Comparison of ENCODE assay signal across 9 cellular contexts in genomic region chr7:150367187-150367510, GRCh38. TPM values are rescaled to one million over a fixed set of nuclear protein-coding genes. Genes with fewer than 3 reads are reported as not detected.
DNase-seq lines count a peak whose midpoint lies in the region; TF ChIP-seq lines count a peak whose summit lies in the region.
"Had no signal": no experiment of that assay in that cellular context is flagged by ENCODE, and none has a peak within 500 bp of the region (broad histone marks: within the 10 kb centered on the region; RNA-seq: fewer than 3 reads in every experiment).

No MANE protein-coding gene starts in this region.

- H3K4me1 Mint-ChIP-seq in activated T-helper 1 cell treated with anti-CD3 and anti-CD28 coated beads, Interleukin-12 subunit alpha, Interleukin-12 subunit beta, Interleukin-2, Interleukin-4 antibody, amounts not matched to agents 30 ng/mL and 10 ng/mL and 1 ng/mL, durations not matched to agents 14 hours and 24 hours and 36 hours (ENCODE audit: low read depth): peaks cover 49% of the 10 kb centered on the region

- H3K36me3 Mint-ChIP-seq in activated T-helper 1 cell treated with anti-CD3 and anti-CD28 coated beads, Interleukin-12 subunit alpha, Interleukin-12 subunit beta, Interleukin-2, Interleukin-4 antibody, amounts not matched to agents 30 ng/mL and 10 ng/mL and 1 ng/mL, durations not matched to agents 14 hours and 24 hours and 36 hours (ENCODE audit: low read depth): peaks cover 6% of the 10 kb centered on the region

- H3K4me2 ChIP-seq in KMS-11 (peak overlapping the region; percentile 97), osteoblast (ENCODE audit: insufficient read depth, low read length) (no peak overlapping the region)

- H3K27me3 ChIP-seq in KMS-11 (ENCODE audit: insufficient read depth, low read depth) (no peaks in the 10 kb centered on the region), neutrophil (no peaks in the 10 kb centered on the region), osteoblast (ENCODE audit: insufficient read depth, low read length) (no peaks in the 10 kb centered on the region)

- peaks cover 37% of the 10 kb centered on the region for H3K79me2 ChIP-seq in KMS-11 (ENCODE audit: insufficient read depth, low read depth)
- H3K79me2 ChIP-seq in osteoblast (ENCODE audit: insufficient read depth, low read length): peaks cover 26% of the 10 kb centered on the region

- H3K4me3 ChIP-seq in KMS-11 (IDR thresholded peaks at IDR 0.05; ENCODE audit: insufficient read depth, low read depth, low read length): no peak overlapping the region
- H3K4me3 ChIP-seq in neutrophil (ENCODE audit: low read depth in 1 of 2, low read length in 1 of 2): no peak overlapping the region
- H3K4me3 ChIP-seq in osteoblast (ENCODE audit: insufficient read depth, low read length): no peak overlapping the region

- H3K9me3 Mint-ChIP-seq in activated T-helper 1 cell treated with anti-CD3 and anti-CD28 coated beads, Interleukin-12 subunit alpha, Interleukin-12 subunit beta, Interleukin-2, Interleukin-4 antibody, amounts not matched to agents 30 ng/mL and 10 ng/mL and 1 ng/mL, durations not matched to agents 14 hours and 24 hours and 36 hours: no peaks in the 10 kb centered on the region

- peaks cover 1% of the 10 kb centered on the region for H3K27me3 Mint-ChIP-seq in activated T-helper 1 cell treated with anti-CD3 and anti-CD28 coated beads, Interleukin-12 subunit alpha, Interleukin-12 subunit beta, Interleukin-2, Interleukin-4 antibody, amounts not matched to agents 30 ng/mL and 10 ng/mL and 1 ng/mL, durations not matched to agents 14 hours and 24 hours and 36 hours (ENCODE audit: insufficient read depth)

- H3K27ac Mint-ChIP-seq in activated T-helper 1 cell treated with anti-CD3 and anti-CD28 coated beads, Interleukin-12 subunit alpha, Interleukin-12 subunit beta, Interleukin-2, Interleukin-4 antibody, amounts not matched to agents 30 ng/mL and 10 ng/mL and 1 ng/mL, durations not matched to agents 14 hours and 24 hours and 36 hours: peak overlapping the region; percentile 16

- no peak for TF ChIP-seq CTCF in KMS-11 (conservative IDR thresholded peaks at IDR 0.05; ENCODE audit: low read depth, low read length)
- no peak for TF ChIP-seq CTCF in neutrophil (IDR thresholded peaks at IDR 0.05)
- no peak for TF ChIP-seq CTCF in osteoblast (IDR thresholded peaks at IDR 0.05; ENCODE audit: extremely low read depth, low read depth, low read length)

- peak overlapping the region; percentile 7; the same call in 1 of the 2 replicates for H2AFZ ChIP-seq in KMS-11 (ENCODE audit: low read depth)
- no peak overlapping the region for H2AFZ ChIP-seq in osteoblast (ENCODE audit: low read length)

- peak overlapping the region; percentile 100 for H3K9ac ChIP-seq in KMS-11

- H3K36me3 ChIP-seq in KMS-11 (ENCODE audit: insufficient read depth): peaks cover 15% of the 10 kb centered on the region; the same call in 1 of the 2 replicates
- H3K36me3 ChIP-seq in neutrophil: peaks cover 11% of the 10 kb centered on the region
- peaks cover 6% of the 10 kb centered on the region for H3K36me3 ChIP-seq in osteoblast (ENCODE audit: insufficient read depth, low read length)

- intact Hi-C loops in activated T-helper 1 cell treated with anti-CD3 and anti-CD28 coated beads, Interleukin-12 subunit alpha, Interleukin-12 subunit beta, Interleukin-2, Interleukin-4 antibody, amounts not matched to agents 30 ng/mL and 10 ng/mL and 1 ng/mL, durations not matched to agents 14 hours and 24 hours and 36 hours (cut with micrococcal nuclease): no loop called here

- H4K20me1 ChIP-seq in KMS-11 (ENCODE audit: insufficient read depth): no peaks in the 10 kb centered on the region
- peaks cover 18% of the 10 kb centered on the region for H4K20me1 ChIP-seq in osteoblast (ENCODE audit: insufficient read depth, low read length)

- H3K9me3 ChIP-seq in neutrophil (no peaks in the 10 kb centered on the region), osteoblast (ENCODE audit: low read depth, low read length) (no peaks in the 10 kb centered on the region)

- H3K27ac ChIP-seq in KMS-11 (peak overlapping the region; percentile 100), neutrophil (peak overlapping the region; percentile 92), osteoblast (ENCODE audit: low read depth, low read length) (no peak overlapping the region)

- peaks cover 52% of the 10 kb centered on the region for H3K4me1 ChIP-seq in KMS-11 (ENCODE audit: low read depth, poor library complexity, severe bottlenecking)
- peaks cover 63 to 67% of the 10 kb centered on the region in 2 experiments for H3K4me1 ChIP-seq in neutrophil (ENCODE audit: control insufficient read depth in 1 of 2, insufficient read depth in 1 of 2, low read depth in 1 of 2, low read length in 1 of 2)
- H3K4me1 ChIP-seq in osteoblast (ENCODE audit: insufficient read depth, low read length): peaks cover 24% of the 10 kb centered on the region

- DNase-seq in DMS53 (lab: John Stamatoyannopoulos, UW) (peak; percentile 84), NCI-H2227 (lab: John Stamatoyannopoulos, UW; ENCODE audit: unreplicated experiment) (no peak), osteoblast (ENCODE audit: insufficient read length, low spot score, missing footprints) (no peak)
- no peak for DNase-seq in activated T-helper 1 cell treated with anti-CD3 and anti-CD28 coated beads, Interleukin-12 subunit alpha, Interleukin-12 subunit beta, Interleukin-2, Interleukin-4 antibody, amounts not matched to agents 30 ng/mL and 10 ng/mL and 1 ng/mL, durations not matched to agents 14 hours and 24 hours and 36 hours (ENCODE audit: low spot score)
- DNase-seq in central memory CD4-positive, alpha-beta T cell: no peak
- DNase-seq: posterior cingulate gyrus, Right ventricle myocardium superior had no signal

- peak overlapping the region; percentile 61 for H3K4me3 Mint-ChIP-seq in activated T-helper 1 cell treated with anti-CD3 and anti-CD28 coated beads, Interleukin-12 subunit alpha, Interleukin-12 subunit beta, Interleukin-2, Interleukin-4 antibody, amounts not matched to agents 30 ng/mL and 10 ng/mL and 1 ng/mL, durations not matched to agents 14 hours and 24 hours and 36 hours

RNA-seq across cellular contexts. Expression of gene REPIN1, which starts 1.5 kb away (rescaled TPM):
- 67.2 and 67.4 TPM in 2 replicates for total RNA-seq in activated T-helper 1 cell treated with anti-CD3 and anti-CD28 coated beads, Interleukin-12 subunit alpha, Interleukin-12 subunit beta, Interleukin-2, Interleukin-4 antibody, amounts not matched to agents 30 ng/mL and 10 ng/mL and 1 ng/mL, durations not matched to agents 14 hours and 24 hours and 36 hours
- 53.6 and 57.5 TPM in 2 replicates for total RNA-seq in osteoblast

RNA-seq across cellular contexts. Expression of gene ZNF775, which starts 12.0 kb away (rescaled TPM):
- 3.9 and 4.5 TPM in 2 replicates for total RNA-seq in activated T-helper 1 cell treated with anti-CD3 and anti-CD28 coated beads, Interleukin-12 subunit alpha, Interleukin-12 subunit beta, Interleukin-2, Interleukin-4 antibody, amounts not matched to agents 30 ng/mL and 10 ng/mL and 1 ng/mL, durations not matched to agents 14 hours and 24 hours and 36 hours
- 5.0 and 6.2 TPM in 2 replicates for total RNA-seq in osteoblast

RNA-seq across cellular contexts. Expression of gene RARRES2, which starts 25.7 kb away (rescaled TPM):
- not detected in 2 replicates for total RNA-seq in activated T-helper 1 cell treated with anti-CD3 and anti-CD28 coated beads, Interleukin-12 subunit alpha, Interleukin-12 subunit beta, Interleukin-2, Interleukin-4 antibody, amounts not matched to agents 30 ng/mL and 10 ng/mL and 1 ng/mL, durations not matched to agents 14 hours and 24 hours and 36 hours
- total RNA-seq in osteoblast: 18.3 and 26.1 TPM in 2 replicates

RNA-seq across cellular contexts. Expression of gene ACTR3C, which starts 43.8 kb away (rescaled TPM):
- 8.2 and 9.8 TPM in 2 replicates for total RNA-seq in activated T-helper 1 cell treated with anti-CD3 and anti-CD28 coated beads, Interleukin-12 subunit alpha, Interleukin-12 subunit beta, Interleukin-2, Interleukin-4 antibody, amounts not matched to agents 30 ng/mL and 10 ng/mL and 1 ng/mL, durations not matched to agents 14 hours and 24 hours and 36 hours
- 1.8 and 3.8 TPM in 2 replicates for total RNA-seq in osteoblast

RNA-seq across cellular contexts. Expression of gene LRRC61, which starts 44.0 kb away (rescaled TPM):
- 24.9 and 26.1 TPM in 2 replicates for total RNA-seq in activated T-helper 1 cell treated with anti-CD3 and anti-CD28 coated beads, Interleukin-12 subunit alpha, Interleukin-12 subunit beta, Interleukin-2, Interleukin-4 antibody, amounts not matched to agents 30 ng/mL and 10 ng/mL and 1 ng/mL, durations not matched to agents 14 hours and 24 hours and 36 hours
- total RNA-seq in osteoblast: 1.8 and 4.0 TPM in 2 replicates

Comparison
In these comparisons a context has a peak if more than half of its experiments do, and no peak if none do; other contexts are left out.
1. RNA of gene RARRES2, which starts 25.7 kb away (total RNA-seq): 18.3 to 26.1 TPM in osteoblast; not detected in activated T-helper 1 cell treated with anti-CD3 and anti-CD28 coated beads, Interleukin-12 subunit alpha, Interleukin-12 subunit beta, Interleukin-2, Interleukin-4 antibody, amounts not matched to agents 30 ng/mL and 10 ng/mL and 1 ng/mL, durations not matched to agents 14 hours and 24 hours and 36 hours; every median in the first group is over 10 times any median in the second.